2 cellular contexts compared by ENCODE assay signal in genomic region chr1:211613951-211614350, GRCh38.
TF ChIP-seq lines count a peak whose summit lies in the region.

No MANE protein-coding gene starts in this region.

TF ChIP-seq in A549, 52 proteins besides CTCF, POLR2A, EP300 and RAD21:
- TF ChIP-seq NPAS2 (CRISPR knock-in tag; IDR thresholded peaks at IDR 0.05; ENCODE audit: borderline replicate concordance) (no peak), CBX8 (IDR thresholded peaks at IDR 0.05) (no peak), ZSCAN20 (CRISPR knock-in tag; IDR thresholded peaks at IDR 0.05) (no peak), FOSB (CRISPR knock-in tag; IDR thresholded peaks at IDR 0.05) (no peak), GATA3 (IDR thresholded peaks at IDR 0.05; ENCODE audit: borderline replicate concordance) (no peak), FOXS1 (CRISPR knock-in tag; IDR thresholded peaks at IDR 0.05) (no peak), BHLHE40 (IDR thresholded peaks at IDR 0.05; ENCODE audit: low read depth, low read length) (no peak), HOXB13 (CRISPR knock-in tag; IDR thresholded peaks at IDR 0.05; ENCODE audit: low read depth) (no peak), FOSL2 (IDR thresholded peaks at IDR 0.05) (no peak), FOSL2 (CRISPR knock-in tag; IDR thresholded peaks at IDR 0.05) (no peak), RFX5 (IDR thresholded peaks at IDR 0.05) (no peak), JUNB (IDR thresholded peaks at IDR 0.05) (no peak), SMC3 (IDR thresholded peaks at IDR 0.05) (no peak), ZFP36 (IDR thresholded peaks at IDR 0.05; ENCODE audit: borderline replicate concordance, partially characterized antibody) (no peak), MAFK (IDR thresholded peaks at IDR 0.05; ENCODE audit: partially characterized antibody) (no peak), NR3C1 (IDR thresholded peaks at IDR 0.05) (no peak), HDAC2 (IDR thresholded peaks at IDR 0.05) (no peak), MYC (IDR thresholded peaks at IDR 0.05; ENCODE audit: borderline replicate concordance, low read length) (no peak)
- TF ChIP-seq, protein P1, sequence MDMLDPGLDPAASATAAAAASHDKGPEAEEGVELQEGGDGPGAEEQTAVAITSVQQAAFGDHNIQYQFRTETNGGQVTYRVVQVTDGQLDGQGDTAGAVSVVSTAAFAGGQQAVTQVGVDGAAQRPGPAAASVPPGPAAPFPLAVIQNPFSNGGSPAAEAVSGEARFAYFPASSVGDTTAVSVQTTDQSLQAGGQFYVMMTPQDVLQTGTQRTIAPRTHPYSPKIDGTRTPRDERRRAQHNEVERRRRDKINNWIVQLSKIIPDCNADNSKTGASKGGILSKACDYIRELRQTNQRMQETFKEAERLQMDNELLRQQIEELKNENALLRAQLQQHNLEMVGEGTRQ (IDR thresholded peaks at IDR 0.05): no peak
- TF ChIP-seq, protein P2, sequence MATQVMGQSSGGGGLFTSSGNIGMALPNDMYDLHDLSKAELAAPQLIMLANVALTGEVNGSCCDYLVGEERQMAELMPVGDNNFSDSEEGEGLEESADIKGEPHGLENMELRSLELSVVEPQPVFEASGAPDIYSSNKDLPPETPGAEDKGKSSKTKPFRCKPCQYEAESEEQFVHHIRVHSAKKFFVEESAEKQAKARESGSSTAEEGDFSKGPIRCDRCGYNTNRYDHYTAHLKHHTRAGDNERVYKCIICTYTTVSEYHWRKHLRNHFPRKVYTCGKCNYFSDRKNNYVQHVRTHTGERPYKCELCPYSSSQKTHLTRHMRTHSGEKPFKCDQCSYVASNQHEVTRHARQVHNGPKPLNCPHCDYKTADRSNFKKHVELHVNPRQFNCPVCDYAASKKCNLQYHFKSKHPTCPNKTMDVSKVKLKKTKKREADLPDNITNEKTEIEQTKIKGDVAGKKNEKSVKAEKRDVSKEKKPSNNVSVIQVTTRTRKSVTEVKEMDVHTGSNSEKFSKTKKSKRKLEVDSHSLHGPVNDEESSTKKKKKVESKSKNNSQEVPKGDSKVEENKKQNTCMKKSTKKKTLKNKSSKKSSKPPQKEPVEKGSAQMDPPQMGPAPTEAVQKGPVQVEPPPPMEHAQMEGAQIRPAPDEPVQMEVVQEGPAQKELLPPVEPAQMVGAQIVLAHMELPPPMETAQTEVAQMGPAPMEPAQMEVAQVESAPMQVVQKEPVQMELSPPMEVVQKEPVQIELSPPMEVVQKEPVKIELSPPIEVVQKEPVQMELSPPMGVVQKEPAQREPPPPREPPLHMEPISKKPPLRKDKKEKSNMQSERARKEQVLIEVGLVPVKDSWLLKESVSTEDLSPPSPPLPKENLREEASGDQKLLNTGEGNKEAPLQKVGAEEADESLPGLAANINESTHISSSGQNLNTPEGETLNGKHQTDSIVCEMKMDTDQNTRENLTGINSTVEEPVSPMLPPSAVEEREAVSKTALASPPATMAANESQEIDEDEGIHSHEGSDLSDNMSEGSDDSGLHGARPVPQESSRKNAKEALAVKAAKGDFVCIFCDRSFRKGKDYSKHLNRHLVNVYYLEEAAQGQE (IDR thresholded peaks at IDR 0.05): no peak

TF ChIP-seq in GM23338, 12 proteins besides CTCF, POLR2A, EP300 and RAD21:
- TF ChIP-seq ZNF114 (CRISPR knock-in tag; IDR thresholded peaks at IDR 0.05) (no peak), JUNB (IDR thresholded peaks at IDR 0.05; ENCODE audit: unreplicated experiment) (no peak), ZNF462 (CRISPR knock-in tag; IDR thresholded peaks at IDR 0.05) (no peak), POLR2AphosphoS5 (IDR thresholded peaks at IDR 0.05; ENCODE audit: low read depth) (no peak), STAT1 (IDR thresholded peaks at IDR 0.05; ENCODE audit: unreplicated experiment) (no peak)
